In the genomic region with DNA sequence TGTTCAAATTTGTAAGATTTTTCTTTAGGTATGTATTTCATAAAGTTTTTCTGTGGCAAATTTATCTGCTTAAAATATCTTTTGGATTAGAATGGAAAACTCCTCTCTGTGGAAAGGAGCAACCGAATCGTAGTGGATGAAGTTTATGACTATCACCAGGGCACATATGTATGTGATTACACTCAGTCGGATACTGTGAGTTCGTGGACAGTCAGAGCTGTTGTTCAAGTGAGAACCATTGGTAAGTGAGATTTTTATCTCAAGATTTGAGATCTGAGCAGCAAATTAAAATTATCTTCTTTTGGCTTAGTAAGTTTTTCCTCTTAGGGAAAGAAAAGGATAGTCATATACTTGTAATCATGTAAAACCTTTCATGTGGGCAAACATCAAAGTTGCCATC, we compare ENCODE assay signal across 19 cellular contexts. TPM values are rescaled to one million over a fixed set of nuclear protein-coding genes. Genes with fewer than 3 reads are reported as not detected.
DNase-seq lines count a peak whose midpoint lies in the region; ATAC-seq and TF ChIP-seq lines count a peak whose summit lies in the region.
"Had no signal": no experiment of that assay in that cellular context is flagged by ENCODE, and none has a peak within 500 bp of the region (broad histone marks: within the 10 kb centered on the region; RNA-seq: fewer than 3 reads in every experiment).

No MANE protein-coding gene starts in this region.

- H3K27me3 ChIP-seq in smooth muscle cell (ENCODE audit: low read depth) = no peaks in the 10 kb centered on the region
- H3K27me3 ChIP-seq: Peyer's patch had no signal

- no peaks in the 10 kb centered on the region for H3K4me1 ChIP-seq in smooth muscle cell (ENCODE audit: low read depth)
- H3K4me1 ChIP-seq: Peyer's patch had no signal

- DNase-seq in T-helper 1 cell = no peak
- no peak for DNase-seq in activated naive CD4-positive, alpha-beta T cell treated with Interleukin-2 at 50 U/mL for 16 hours
- DNase-seq in activated T-helper 2 cell treated with anti-CD3 and anti-CD28 coated beads, Interferon-gamma antibody, Interleukin-2, Interleukin-4, amounts not matched to agents 10 μg/mL and 5 μg/mL and 100 μg/mL, durations not matched to agents 14 hours and 24 hours and 36 hours (ENCODE audit: low spot score) = no peak
- DNase-seq in smooth muscle cell (lab: John Stamatoyannopoulos, UW; ENCODE audit: unreplicated experiment) = no peak
- DNase-seq in NCI-H69 (lab: John Stamatoyannopoulos, UW) = no peak
- DNase-seq: C1 segment of cervical spinal cord, COR-L47, H9, Karpas-422, NCI-H187 treated with DMSO at 0.1 percent for 48 hours, NCI-H2171, NCI-H446 treated with DMSO at 0.1 percent for 48 hours, NCI-H82, Peyer's patch, SHP77 had no signal

- no peaks in the 10 kb centered on the region for H4K20me1 ChIP-seq in smooth muscle cell (ENCODE audit: low read depth)

- H3F3A ChIP-seq in smooth muscle cell (ENCODE audit: low read depth) = no peaks in the 10 kb centered on the region

- ATAC-seq in HG02938 (IDR thresholded peaks at IDR 0.05; ENCODE audit: unreplicated experiment) = no peak

- H3K9me3 Mint-ChIP-seq in T-helper 1 cell treated with Interleukin-12 subunit alpha and Interleukin-12 subunit beta and Interleukin-4 antibody, amounts not matched to agents 30 μg/mL and 1 μg/mL, for 36 hours = no peaks in the 10 kb centered on the region
- H3K9me3 Mint-ChIP-seq in activated naive CD4-positive, alpha-beta T cell treated with anti-CD3 and anti-CD28 coated beads, Interleukin-2, amount 50 U/mL, for 24 hours = no peaks in the 10 kb centered on the region
- no peaks in the 10 kb centered on the region for H3K9me3 Mint-ChIP-seq in activated T-helper 2 cell treated with anti-CD3 and anti-CD28 coated beads, Interferon-gamma antibody, Interleukin-2, Interleukin-4, amounts not matched to agents 10 μg/mL and 5 μg/mL and 100 μg/mL, durations not matched to agents 14 hours and 24 hours and 36 hours
- H3K9me3 Mint-ChIP-seq: H9 had no signal

- no peaks in the 10 kb centered on the region for H3K79me2 ChIP-seq in smooth muscle cell (ENCODE audit: low read depth)

- 39% methylated on average over 4 of the region's 4 CpGs for WGBS in smooth muscle cell (ENCODE audit: low lambda C conversion rate)

- H2AFZ ChIP-seq in smooth muscle cell (ENCODE audit: low read depth) = peak overlapping the region; percentile 4

- intact Hi-C loops in activated T-helper 2 cell treated with anti-CD3 and anti-CD28 coated beads, Interferon-gamma antibody, Interleukin-2, Interleukin-4, amounts not matched to agents 10 μg/mL and 5 μg/mL and 100 μg/mL, durations not matched to agents 14 hours and 24 hours and 36 hours (cut with micrococcal nuclease) = loop anchor here (1.0 to 10.0 kb wide), 9 partner anchors 70 to 722 kb away; a partner anchor contains a TSS

- no peaks in the 10 kb centered on the region for H3K36me3 ChIP-seq in smooth muscle cell (ENCODE audit: low read depth)
- H3K36me3 ChIP-seq: Peyer's patch had no signal

- H3K27me3 Mint-ChIP-seq in T-helper 1 cell treated with Interleukin-12 subunit alpha and Interleukin-12 subunit beta and Interleukin-4 antibody, amounts not matched to agents 30 μg/mL and 1 μg/mL, for 36 hours (ENCODE audit: low read depth) = no peaks in the 10 kb centered on the region
- H3K27me3 Mint-ChIP-seq in activated naive CD4-positive, alpha-beta T cell treated with anti-CD3 and anti-CD28 coated beads, Interleukin-2, amount 50 U/mL, for 24 hours = no peaks in the 10 kb centered on the region
- H3K27me3 Mint-ChIP-seq in activated T-helper 2 cell treated with anti-CD3 and anti-CD28 coated beads, Interferon-gamma antibody, Interleukin-2, Interleukin-4, amounts not matched to agents 10 μg/mL and 5 μg/mL and 100 μg/mL, durations not matched to agents 14 hours and 24 hours and 36 hours (ENCODE audit: low read depth) = no peaks in the 10 kb centered on the region

- peaks cover 25% of the 10 kb centered on the region for H3K36me3 Mint-ChIP-seq in T-helper 1 cell treated with Interleukin-12 subunit alpha and Interleukin-12 subunit beta and Interleukin-4 antibody, amounts not matched to agents 30 μg/mL and 1 μg/mL, for 36 hours (ENCODE audit: low read depth)
- peaks cover 5% of the 10 kb centered on the region for H3K36me3 Mint-ChIP-seq in activated naive CD4-positive, alpha-beta T cell treated with anti-CD3 and anti-CD28 coated beads, Interleukin-2, amount 50 U/mL, for 24 hours
- H3K36me3 Mint-ChIP-seq in activated T-helper 2 cell treated with anti-CD3 and anti-CD28 coated beads, Interferon-gamma antibody, Interleukin-2, Interleukin-4, amounts not matched to agents 10 μg/mL and 5 μg/mL and 100 μg/mL, durations not matched to agents 14 hours and 24 hours and 36 hours (ENCODE audit: low read depth) = peaks cover 25% of the 10 kb centered on the region

- no peak overlapping the region for H3K4me3 ChIP-seq in smooth muscle cell
- H3K4me3 ChIP-seq: Peyer's patch had no signal

- no peak overlapping the region for H3K4me3 Mint-ChIP-seq in T-helper 1 cell treated with Interleukin-12 subunit alpha and Interleukin-12 subunit beta and Interleukin-4 antibody, amounts not matched to agents 30 μg/mL and 1 μg/mL, for 36 hours
- peak overlapping the region; percentile 66 for H3K4me3 Mint-ChIP-seq in activated naive CD4-positive, alpha-beta T cell treated with anti-CD3 and anti-CD28 coated beads, Interleukin-2, amount 50 U/mL, for 24 hours
- peak overlapping the region; percentile 46 for H3K4me3 Mint-ChIP-seq in activated T-helper 2 cell treated with anti-CD3 and anti-CD28 coated beads, Interferon-gamma antibody, Interleukin-2, Interleukin-4, amounts not matched to agents 10 μg/mL and 5 μg/mL and 100 μg/mL, durations not matched to agents 14 hours and 24 hours and 36 hours (ENCODE audit: low read depth)
- H3K4me3 Mint-ChIP-seq: H9 had no signal

- no peak for TF ChIP-seq CTCF in smooth muscle cell (IDR thresholded peaks at IDR 0.05; ENCODE audit: borderline replicate concordance, insufficient read depth, poor library complexity, severe bottlenecking)

- peak overlapping the region; percentile 44 for H3K4me2 ChIP-seq in smooth muscle cell

- peak overlapping the region; percentile 75 for H3K27ac Mint-ChIP-seq in T-helper 1 cell treated with Interleukin-12 subunit alpha and Interleukin-12 subunit beta and Interleukin-4 antibody, amounts not matched to agents 30 μg/mL and 1 μg/mL, for 36 hours
- H3K27ac Mint-ChIP-seq in activated naive CD4-positive, alpha-beta T cell treated with anti-CD3 and anti-CD28 coated beads, Interleukin-2, amount 50 U/mL, for 24 hours = peak overlapping the region; percentile 97
- peak overlapping the region; percentile 94 for H3K27ac Mint-ChIP-seq in activated T-helper 2 cell treated with anti-CD3 and anti-CD28 coated beads, Interferon-gamma antibody, Interleukin-2, Interleukin-4, amounts not matched to agents 10 μg/mL and 5 μg/mL and 100 μg/mL, durations not matched to agents 14 hours and 24 hours and 36 hours
- H3K27ac Mint-ChIP-seq: H9 had no signal

- peak overlapping the region; percentile 35 for H3K9ac ChIP-seq in smooth muscle cell (ENCODE audit: low read depth)

- H3K4me1 Mint-ChIP-seq in T-helper 1 cell treated with Interleukin-12 subunit alpha and Interleukin-12 subunit beta and Interleukin-4 antibody, amounts not matched to agents 30 μg/mL and 1 μg/mL, for 36 hours (ENCODE audit: low read depth) = peaks cover 33% of the 10 kb centered on the region
- H3K4me1 Mint-ChIP-seq in activated naive CD4-positive, alpha-beta T cell treated with anti-CD3 and anti-CD28 coated beads, Interleukin-2, amount 50 U/mL, for 24 hours = peaks cover 17% of the 10 kb centered on the region
- peaks cover 30% of the 10 kb centered on the region for H3K4me1 Mint-ChIP-seq in activated T-helper 2 cell treated with anti-CD3 and anti-CD28 coated beads, Interferon-gamma antibody, Interleukin-2, Interleukin-4, amounts not matched to agents 10 μg/mL and 5 μg/mL and 100 μg/mL, durations not matched to agents 14 hours and 24 hours and 36 hours (ENCODE audit: low read depth)
- H3K4me1 Mint-ChIP-seq: H9 had no signal

- peak overlapping the region; percentile 80 for H3K27ac ChIP-seq in smooth muscle cell (ENCODE audit: low read depth)
- H3K27ac ChIP-seq: 22Rv1, Peyer's patch had no signal

- no peaks in the 10 kb centered on the region for H3K9me3 ChIP-seq in smooth muscle cell (replicated peaks; ENCODE audit: low read depth)
- H3K9me3 ChIP-seq: Peyer's patch had no signal

RNA-seq across cellular contexts. Expression of a gene that starts 14.2 kb away (rescaled TPM):
- total RNA-seq in activated T-helper 2 cell treated with anti-CD3 and anti-CD28 coated beads, Interferon-gamma antibody, Interleukin-2, Interleukin-4, amounts not matched to agents 10 μg/mL and 5 μg/mL and 100 μg/mL, durations not matched to agents 14 hours and 24 hours and 36 hours = 6.0 and 6.8 TPM in 2 replicates
- 0.36 TPM in 1 of 2 replicates, not detected in the other for total RNA-seq in smooth muscle cell
- polyA plus RNA-seq in smooth muscle cell = not detected in 2 replicates
- total RNA-seq: H9 had no signal

RNA-seq across cellular contexts. Expression of a gene that starts 35.9 kb away (rescaled TPM):
- total RNA-seq in activated T-helper 2 cell treated with anti-CD3 and anti-CD28 coated beads, Interferon-gamma antibody, Interleukin-2, Interleukin-4, amounts not matched to agents 10 μg/mL and 5 μg/mL and 100 μg/mL, durations not matched to agents 14 hours and 24 hours and 36 hours = 0.09 TPM in 2 replicates
- total RNA-seq in smooth muscle cell = not detected in 2 replicates
- 0.28 TPM in 1 of 2 replicates, not detected in the other for polyA plus RNA-seq in smooth muscle cell
- total RNA-seq: H9, Peyer's patch had no signal
